16 cellular contexts compared by ENCODE assay signal in genomic region chr3:159818399-159818798, GRCh38. TPM values are rescaled to one million over a fixed set of nuclear protein-coding genes. Genes with fewer than 3 reads are reported as not detected.
DNase-seq lines count a peak whose midpoint lies in the region; ATAC-seq, FAIRE-seq and TF ChIP-seq lines count a peak whose summit lies in the region.
"Had no signal": no experiment of that assay in that cellular context is flagged by ENCODE, and none has a peak within 500 bp of the region (broad histone marks: within the 10 kb centered on the region; RNA-seq: fewer than 3 reads in every experiment).

No MANE protein-coding gene starts in this region.

- peaks cover 4% of the 10 kb centered on the region for H3K9me3 Mint-ChIP-seq in type B pancreatic cell
- H3K9me3 Mint-ChIP-seq: central memory CD8-positive, alpha-beta T cell had no signal

- peaks cover 15% of the 10 kb centered on the region for H3K4me1 Mint-ChIP-seq in type B pancreatic cell (ENCODE audit: unreplicated experiment)
- H3K4me1 Mint-ChIP-seq: central memory CD8-positive, alpha-beta T cell; T-helper 17 cell had no signal

- H3K9ac ChIP-seq in kidney (ENCODE audit: low read length in 2 of 2) = no peak overlapping the region

- no peaks in the 10 kb centered on the region for H3K36me3 ChIP-seq in right atrium auricular region
- no peaks in the 10 kb centered on the region for H3K36me3 ChIP-seq in kidney (ENCODE audit: control insufficient read depth in 1 of 2, insufficient read depth in 2 of 2, low read length in 2 of 2)
- H3K36me3 ChIP-seq: esophagus muscularis mucosa, uterus had no signal

- DNase-seq in Right ventricle myocardium superior = peak; percentile 75
- no peak for DNase-seq in right atrium auricular region (ENCODE audit: low spot score)
- no peak for DNase-seq in astrocyte of the spinal cord (ENCODE audit: low read depth, low spot score)
- DNase-seq in left kidney (ENCODE audit: low read depth, low spot score) = peak; percentile 50
- DNase-seq in type B pancreatic cell (ENCODE audit: extremely low spot score, unreplicated experiment) = no peak
- no peak for DNase-seq in activated naive CD4-positive, alpha-beta T cell treated with anti-CD3 and anti-CD28 coated beads, Interleukin-2, amount 50 U/mL, for 16 hours
- no peak for DNase-seq in GM20000 (ENCODE audit: low spot score)
- no peak for DNase-seq in kidney
- DNase-seq: activated naive CD4-positive, alpha-beta T cell treated with Interleukin-2 at 50 U/mL for 16 hours; Kasumi-1; NCI-H2081 treated with DMSO at 0.1 percent for 48 hours; PC-3; T-helper 17 cell; uterus had no signal

- H3K27ac Mint-ChIP-seq in type B pancreatic cell = no peak overlapping the region
- H3K27ac Mint-ChIP-seq: T-helper 17 cell had no signal

- H3K4me1 ChIP-seq in right atrium auricular region = peaks cover 0 to 14% of the 10 kb centered on the region in 2 donors
- H3K4me1 ChIP-seq in kidney (ENCODE audit: control insufficient read depth in 1 of 2, insufficient read depth in 1 of 2, low read depth in 1 of 2, low read length in 2 of 2) = peaks cover 0 to 3% of the 10 kb centered on the region in 2 donors

- in situ Hi-C loops in astrocyte of the spinal cord (cut with HindIII; ENCODE audit: low sequenced_read_pairs) = no loop called here

- H3K27me3 Mint-ChIP-seq in type B pancreatic cell = peaks cover 5% of the 10 kb centered on the region

- intact Hi-C loops in Right ventricle myocardium superior (cut with DNase I) = no loop called here
- intact Hi-C loops in kidney (cut with DNase I) = no loop called here

- no peak overlapping the region for H3K27ac ChIP-seq in right atrium auricular region
- no peak overlapping the region for H3K27ac ChIP-seq in kidney (ENCODE audit: low read depth in 2 of 2, low read length in 2 of 2)
- H3K27ac ChIP-seq: uterus had no signal

- no peak overlapping the region for H3K4me3 ChIP-seq in right atrium auricular region
- H3K4me3 ChIP-seq in astrocyte of the spinal cord (ENCODE audit: low read depth, low read length) = no peak overlapping the region
- H3K4me3 ChIP-seq in kidney (ENCODE audit: low read length in 2 of 2) = no peak overlapping the region
- H3K4me3 ChIP-seq: esophagus muscularis mucosa, uterus had no signal

- ATAC-seq in Right ventricle myocardium superior (ENCODE audit: poor library complexity) = peak; percentile 88
- ATAC-seq: PC-3, T-helper 17 cell had no signal

- no peak for FAIRE-seq in kidney (lab: Jason Lieb, UNC)

- H3K27me3 ChIP-seq in right atrium auricular region = no peaks in the 10 kb centered on the region
- H3K27me3 ChIP-seq: esophagus muscularis mucosa, uterus had no signal

- TF ChIP-seq CTCF in right atrium auricular region (IDR thresholded peaks at IDR 0.05) = peak in 1 of 2 donors; percentile 45
- TF ChIP-seq CTCF in astrocyte of the spinal cord (IDR thresholded peaks at IDR 0.05; ENCODE audit: low read depth, low read length) = peak; percentile 25
- TF ChIP-seq CTCF in type B pancreatic cell (conservative IDR thresholded peaks at IDR 0.05) = peak; percentile 36
- TF ChIP-seq CTCF in GM20000 (IDR thresholded peaks at IDR 0.05; ENCODE audit: extremely low read depth, missing control alignments) = no peak
- TF ChIP-seq CTCF in kidney (IDR thresholded peaks at IDR 0.05; ENCODE audit: borderline replicate concordance, extremely low read depth, insufficient read depth) = no peak

- H3K9me3 ChIP-seq in right atrium auricular region (no peaks in the 10 kb centered on the region), kidney (ENCODE audit: control insufficient read depth in 1 of 2, low read length in 2 of 2) (no peaks in the 10 kb centered on the region)
- H3K9me3 ChIP-seq: esophagus muscularis mucosa, uterus had no signal

- no peak overlapping the region for H3K4me3 Mint-ChIP-seq in type B pancreatic cell
- H3K4me3 Mint-ChIP-seq: central memory CD8-positive, alpha-beta T cell; T-helper 17 cell had no signal

- peaks cover 14% of the 10 kb centered on the region for H3K36me3 Mint-ChIP-seq in type B pancreatic cell

RNA-seq across cellular contexts. Expression of gene SCHIP1, which starts 21.3 kb away (rescaled TPM):
- total RNA-seq in Right ventricle myocardium superior = 56.2 TPM
- total RNA-seq in right atrium auricular region = 10 to 100 TPM; 88.7 to 96.5 TPM
- 0.43 and 13.3 TPM in 2 replicates for total RNA-seq in type B pancreatic cell (ENCODE audit: low replicate concordance)
- 4.9 TPM for total RNA-seq in kidney
- 9.4 TPM for polyA plus RNA-seq in kidney (ENCODE audit: insufficient read depth, low read depth, low replicate concordance)
- total RNA-seq: T-helper 17 cell had no signal

Comparison
In these comparisons a context has a peak if more than half of its experiments do, and no peak if none do; other contexts are left out.
1. DNase-seq: peak in Right ventricle myocardium superior (single experiment) and left kidney (single experiment); none in right atrium auricular region (single experiment), astrocyte of the spinal cord (single experiment), type B pancreatic cell (single experiment), activated naive CD4-positive, alpha-beta T cell treated with anti-CD3 and anti-CD28 coated beads, Interleukin-2, amount 50 U/mL, for 16 hours (single experiment), GM20000 (single experiment) and kidney (single experiment).
2. CTCF ChIP-seq: peak in astrocyte of the spinal cord (single experiment) and type B pancreatic cell (single experiment); none in GM20000 (single experiment) and kidney (single experiment).